In genomic region chr6:20241102-20241501, GRCh38 we compare ENCODE assay signal across 8 cellular contexts.
"Had no signal": no experiment of that assay in that cellular context is flagged by ENCODE, and none has a peak within 500 bp of the region (broad histone marks: within the 10 kb centered on the region; RNA-seq: fewer than 3 reads in every experiment).

No MANE protein-coding gene starts in this region.

- ATAC-seq: GM12878 had no signal

- FAIRE-seq: G401.6, GM12878, GM12891, GM12892, GM18507, GM19239 had no signal

- DNase-seq: GDM1, GF-D8 had no signal

- H3K4me3 ChIP-seq: GM12878 had no signal
